ENCODE assay signal across 23 cellular contexts in genomic region chr13:85638815-85639393, GRCh38.
"Had no signal": no experiment of that assay in that cellular context is flagged by ENCODE, and none has a peak within 500 bp of the region (broad histone marks: within the 10 kb centered on the region; RNA-seq: fewer than 3 reads in every experiment).

No MANE protein-coding gene starts in this region.

- H3K4me1 ChIP-seq: breast epithelium, heart left ventricle, lower lobe of right lung, testis, vagina had no signal

- H3K36me3 Mint-ChIP-seq: activated naive CD8-positive, alpha-beta T cell treated with anti-CD3 and anti-CD28 coated beads, Interleukin-2, amount 10 ng/mL, durations not matched to agents 7 days and 5 days; naive thymus-derived CD4-positive, alpha-beta T cell had no signal

- H3K4me1 Mint-ChIP-seq: activated B cell treated with CpG ODN at 0.5 μM for 24 hours; activated CD4-positive, alpha-beta T cell treated with anti-CD3 and anti-CD28 coated beads for 36 hours; activated naive CD8-positive, alpha-beta T cell treated with anti-CD3 and anti-CD28 coated beads, Interleukin-2, amount 10 ng/mL, durations not matched to agents 7 days and 5 days; central memory CD8-positive, alpha-beta T cell; naive thymus-derived CD4-positive, alpha-beta T cell; neural crest cell had no signal

- H3K27me3 ChIP-seq: breast epithelium, heart left ventricle, testis, vagina had no signal

- H3K27ac ChIP-seq: breast epithelium, heart left ventricle, lower lobe of right lung, testis, vagina had no signal

- H3K9me3 Mint-ChIP-seq: activated B cell treated with CpG ODN at 0.5 μM for 24 hours; activated naive CD4-positive, alpha-beta T cell treated with anti-CD3 and anti-CD28 coated beads for 36 hours; activated naive CD8-positive, alpha-beta T cell treated with anti-CD3 and anti-CD28 coated beads, Interleukin-2, amount 10 ng/mL, durations not matched to agents 7 days and 5 days; T-helper 1 cell treated with Interleukin-12 subunit alpha and Interleukin-12 subunit beta and Interleukin-4 antibody, amounts not matched to agents 30 μg/mL and 1 μg/mL, for 36 hours had no signal

- DNase-seq: activated B cell treated with CpG ODN at 0.5 μM for 24 hours; activated CD4-positive, alpha-beta T cell treated with anti-CD3 and anti-CD28 coated beads for 36 hours; activated CD4-positive, alpha-beta T cell treated with anti-CD3 and anti-CD28 coated beads, Interleukin-2, amount 50 U/mL, for 48 hours; activated naive CD4-positive, alpha-beta T cell treated with anti-CD3 and anti-CD28 coated beads for 36 hours; activated naive CD8-positive, alpha-beta T cell treated with anti-CD3 and anti-CD28 coated beads, Interleukin-2, amount 10 ng/mL, durations not matched to agents 7 days and 5 days; activated T-cell treated with anti-CD3 and anti-CD28 coated beads, Interleukin-2, amount 50 U/mL, for 48 hours; amniotic stem cell; heart left ventricle; lower lobe of right lung; naive thymus-derived CD4-positive, alpha-beta T cell; retina; stimulated activated CD4-positive, alpha-beta T cell treated with anti-CD3 and anti-CD28 coated beads, Interleukin-4, amount 100 ng/mL, for 4 hours; T1000; testis; trophoblast cell had no signal

- H3K4me3 ChIP-seq: breast epithelium, heart left ventricle, lower lobe of right lung, testis, vagina had no signal

- H3K27ac Mint-ChIP-seq: activated B cell treated with CpG ODN at 0.5 μM for 24 hours; activated CD4-positive, alpha-beta T cell treated with anti-CD3 and anti-CD28 coated beads for 36 hours; activated naive CD4-positive, alpha-beta T cell treated with anti-CD3 and anti-CD28 coated beads for 36 hours; activated naive CD8-positive, alpha-beta T cell treated with anti-CD3 and anti-CD28 coated beads, Interleukin-2, amount 10 ng/mL, durations not matched to agents 7 days and 5 days; naive thymus-derived CD4-positive, alpha-beta T cell; progenitor cell of endocrine pancreas; T-helper 1 cell treated with Interleukin-12 subunit alpha and Interleukin-12 subunit beta and Interleukin-4 antibody, amounts not matched to agents 30 μg/mL and 1 μg/mL, for 36 hours had no signal

- H3K4me3 Mint-ChIP-seq: activated B cell treated with CpG ODN at 0.5 μM for 24 hours; activated CD4-positive, alpha-beta T cell treated with anti-CD3 and anti-CD28 coated beads for 36 hours; activated naive CD4-positive, alpha-beta T cell treated with anti-CD3 and anti-CD28 coated beads for 36 hours; activated naive CD8-positive, alpha-beta T cell treated with anti-CD3 and anti-CD28 coated beads, Interleukin-2, amount 10 ng/mL, durations not matched to agents 7 days and 5 days; central memory CD8-positive, alpha-beta T cell; naive thymus-derived CD4-positive, alpha-beta T cell; neural crest cell; T-helper 1 cell treated with Interleukin-12 subunit alpha and Interleukin-12 subunit beta and Interleukin-4 antibody, amounts not matched to agents 30 μg/mL and 1 μg/mL, for 36 hours had no signal

- FAIRE-seq: colon, keratinocyte had no signal

- H3K9me3 ChIP-seq: lower lobe of right lung, testis, vagina had no signal

- ATAC-seq: activated CD4-positive, alpha-beta T cell treated with anti-CD3 and anti-CD28 coated beads for 36 hours; heart left ventricle; naive thymus-derived CD4-positive, alpha-beta T cell had no signal

- H3K36me3 ChIP-seq: breast epithelium, heart left ventricle, lower lobe of right lung, vagina had no signal
